Comparison of ENCODE assay signal across 1 cellular context in the genomic region with DNA sequence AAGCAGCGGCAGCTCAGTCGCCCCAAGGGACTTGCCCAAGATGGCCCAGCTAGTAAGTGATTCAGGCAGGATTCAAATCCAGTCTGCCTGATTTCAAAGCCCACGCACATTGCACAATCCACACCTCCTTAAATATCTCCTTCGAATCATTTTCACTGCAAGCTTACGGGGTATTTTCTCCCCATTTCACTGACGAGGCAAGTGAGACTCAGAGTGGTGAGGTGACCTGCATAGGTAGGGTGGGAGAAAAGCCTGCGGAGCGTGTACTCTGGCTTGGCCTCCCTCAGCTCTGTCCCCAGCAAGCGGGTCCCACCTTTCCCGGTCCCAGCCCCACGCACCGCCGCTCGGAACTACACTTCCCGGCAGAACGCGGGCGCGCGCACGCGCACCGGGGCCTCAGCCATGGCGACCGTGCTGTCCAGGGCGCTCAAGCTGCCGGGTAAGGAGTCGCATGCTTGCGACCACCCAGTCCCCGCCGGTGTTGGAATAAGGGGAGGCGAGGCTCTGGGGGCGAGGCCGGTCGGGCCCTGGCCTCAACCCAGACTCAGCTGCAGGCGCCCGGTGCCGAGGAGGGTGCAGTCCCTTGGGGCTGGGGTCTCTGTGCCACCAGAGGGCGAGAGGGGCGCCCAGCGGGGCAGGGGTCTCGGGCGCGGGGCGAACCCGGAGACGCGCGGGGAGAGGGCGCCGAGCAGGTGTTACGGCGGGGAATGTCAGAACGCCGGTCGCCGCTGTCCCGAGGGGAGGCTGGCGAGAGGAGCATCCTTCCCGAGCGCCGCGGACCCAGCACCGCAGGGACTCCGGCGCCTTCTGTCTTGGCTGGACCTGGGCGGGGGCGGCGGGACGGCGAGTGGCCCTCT.
TF ChIP-seq lines count a peak whose summit lies in the region.

A gene with protein sequence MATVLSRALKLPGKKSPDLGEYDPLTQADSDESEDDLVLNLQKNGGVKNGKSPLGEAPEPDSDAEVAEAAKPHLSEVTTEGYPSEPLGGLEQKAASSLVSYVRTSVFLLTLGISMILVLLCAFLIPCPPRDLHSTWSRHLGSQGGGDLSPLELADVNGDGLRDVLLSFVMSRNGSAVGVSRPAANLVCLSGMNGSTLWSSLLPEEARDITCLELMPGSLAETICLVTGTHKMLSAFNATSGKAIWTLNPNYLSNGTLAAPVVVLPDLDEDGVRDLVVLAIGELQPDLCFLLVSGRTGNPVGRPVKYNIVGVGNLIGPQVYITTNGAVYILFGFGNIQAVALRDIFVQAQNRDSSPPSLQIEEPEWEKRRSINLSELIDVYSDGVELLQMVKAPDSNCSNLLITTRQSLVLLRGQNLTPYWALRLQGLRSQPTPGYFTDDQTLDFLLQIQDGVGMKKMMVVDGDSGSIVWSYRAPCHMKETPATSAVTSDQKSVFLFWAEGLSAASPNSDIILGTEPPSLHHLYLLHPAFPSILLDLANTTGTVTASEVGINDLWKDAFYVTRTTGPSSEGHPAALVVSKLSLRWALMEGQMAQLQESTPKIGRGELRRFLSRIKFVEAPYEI (plus strand): TSS at position 380 of the 857 bp plus-strand sequence. CDS start 23 bp downstream, at position 403.

TF ChIP-seq in WTC11, 78 proteins besides CTCF, POLR2A, EP300 and RAD21 (continued from another document and continues in another):
- TF ChIP-seq, protein P1, sequence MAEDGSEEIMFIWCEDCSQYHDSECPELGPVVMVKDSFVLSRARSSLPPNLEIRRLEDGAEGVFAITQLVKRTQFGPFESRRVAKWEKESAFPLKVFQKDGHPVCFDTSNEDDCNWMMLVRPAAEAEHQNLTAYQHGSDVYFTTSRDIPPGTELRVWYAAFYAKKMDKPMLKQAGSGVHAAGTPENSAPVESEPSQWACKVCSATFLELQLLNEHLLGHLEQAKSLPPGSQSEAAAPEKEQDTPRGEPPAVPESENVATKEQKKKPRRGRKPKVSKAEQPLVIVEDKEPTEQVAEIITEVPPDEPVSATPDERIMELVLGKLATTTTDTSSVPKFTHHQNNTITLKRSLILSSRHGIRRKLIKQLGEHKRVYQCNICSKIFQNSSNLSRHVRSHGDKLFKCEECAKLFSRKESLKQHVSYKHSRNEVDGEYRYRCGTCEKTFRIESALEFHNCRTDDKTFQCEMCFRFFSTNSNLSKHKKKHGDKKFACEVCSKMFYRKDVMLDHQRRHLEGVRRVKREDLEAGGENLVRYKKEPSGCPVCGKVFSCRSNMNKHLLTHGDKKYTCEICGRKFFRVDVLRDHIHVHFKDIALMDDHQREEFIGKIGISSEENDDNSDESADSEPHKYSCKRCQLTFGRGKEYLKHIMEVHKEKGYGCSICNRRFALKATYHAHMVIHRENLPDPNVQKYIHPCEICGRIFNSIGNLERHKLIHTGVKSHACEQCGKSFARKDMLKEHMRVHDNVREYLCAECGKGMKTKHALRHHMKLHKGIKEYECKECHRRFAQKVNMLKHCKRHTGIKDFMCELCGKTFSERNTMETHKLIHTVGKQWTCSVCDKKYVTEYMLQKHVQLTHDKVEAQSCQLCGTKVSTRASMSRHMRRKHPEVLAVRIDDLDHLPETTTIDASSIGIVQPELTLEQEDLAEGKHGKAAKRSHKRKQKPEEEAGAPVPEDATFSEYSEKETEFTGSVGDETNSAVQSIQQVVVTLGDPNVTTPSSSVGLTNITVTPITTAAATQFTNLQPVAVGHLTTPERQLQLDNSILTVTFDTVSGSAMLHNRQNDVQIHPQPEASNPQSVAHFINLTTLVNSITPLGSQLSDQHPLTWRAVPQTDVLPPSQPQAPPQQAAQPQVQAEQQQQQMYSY (CRISPR knock-in tag; IDR thresholded peaks at IDR 0.05): no peak
- TF ChIP-seq FOXK1 (CRISPR knock-in tag; IDR thresholded peaks at IDR 0.05) (0 out of 2 replicates have a peak, but pooled peaks have one; percentile 11), ZBTB21 (CRISPR knock-in tag; IDR thresholded peaks at IDR 0.05; ENCODE audit: borderline replicate concordance) (peak; percentile 79; the same call in 1 of the 2 replicates), TCF7 (CRISPR knock-in tag; IDR thresholded peaks at IDR 0.05; ENCODE audit: low read depth) (no peak), OVOL2 (CRISPR knock-in tag; IDR thresholded peaks at IDR 0.05; ENCODE audit: borderline replicate concordance) (no peak), NR3C1 (CRISPR knock-in tag; conservative IDR thresholded peaks at IDR 0.05; ENCODE audit: low read depth) (no peak; the same call in 1 of the 2 replicates), TEAD1 (CRISPR knock-in tag; IDR thresholded peaks at IDR 0.05) (no peak; the same call in 1 of the 2 replicates), GRHL2 (CRISPR knock-in tag; IDR thresholded peaks at IDR 0.05; ENCODE audit: insufficient replicate concordance, severe bottlenecking) (no peak), ATF1 (CRISPR knock-in tag; IDR thresholded peaks at IDR 0.05) (0 out of 2 replicates have a peak, but pooled peaks have one; percentile 41), SMAD4 (CRISPR knock-in tag; IDR thresholded peaks at IDR 0.05) (no peak), MXD4 (CRISPR knock-in tag; IDR thresholded peaks at IDR 0.05; ENCODE audit: borderline replicate concordance) (no peak), NR1H2 (CRISPR knock-in tag; IDR thresholded peaks at IDR 0.05) (no peak)
- TF ChIP-seq, protein P2, sequence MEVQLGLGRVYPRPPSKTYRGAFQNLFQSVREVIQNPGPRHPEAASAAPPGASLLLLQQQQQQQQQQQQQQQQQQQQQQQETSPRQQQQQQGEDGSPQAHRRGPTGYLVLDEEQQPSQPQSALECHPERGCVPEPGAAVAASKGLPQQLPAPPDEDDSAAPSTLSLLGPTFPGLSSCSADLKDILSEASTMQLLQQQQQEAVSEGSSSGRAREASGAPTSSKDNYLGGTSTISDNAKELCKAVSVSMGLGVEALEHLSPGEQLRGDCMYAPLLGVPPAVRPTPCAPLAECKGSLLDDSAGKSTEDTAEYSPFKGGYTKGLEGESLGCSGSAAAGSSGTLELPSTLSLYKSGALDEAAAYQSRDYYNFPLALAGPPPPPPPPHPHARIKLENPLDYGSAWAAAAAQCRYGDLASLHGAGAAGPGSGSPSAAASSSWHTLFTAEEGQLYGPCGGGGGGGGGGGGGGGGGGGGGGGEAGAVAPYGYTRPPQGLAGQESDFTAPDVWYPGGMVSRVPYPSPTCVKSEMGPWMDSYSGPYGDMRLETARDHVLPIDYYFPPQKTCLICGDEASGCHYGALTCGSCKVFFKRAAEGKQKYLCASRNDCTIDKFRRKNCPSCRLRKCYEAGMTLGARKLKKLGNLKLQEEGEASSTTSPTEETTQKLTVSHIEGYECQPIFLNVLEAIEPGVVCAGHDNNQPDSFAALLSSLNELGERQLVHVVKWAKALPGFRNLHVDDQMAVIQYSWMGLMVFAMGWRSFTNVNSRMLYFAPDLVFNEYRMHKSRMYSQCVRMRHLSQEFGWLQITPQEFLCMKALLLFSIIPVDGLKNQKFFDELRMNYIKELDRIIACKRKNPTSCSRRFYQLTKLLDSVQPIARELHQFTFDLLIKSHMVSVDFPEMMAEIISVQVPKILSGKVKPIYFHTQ (CRISPR knock-in tag; IDR thresholded peaks at IDR 0.05): no peak
- TF ChIP-seq, protein P3, sequence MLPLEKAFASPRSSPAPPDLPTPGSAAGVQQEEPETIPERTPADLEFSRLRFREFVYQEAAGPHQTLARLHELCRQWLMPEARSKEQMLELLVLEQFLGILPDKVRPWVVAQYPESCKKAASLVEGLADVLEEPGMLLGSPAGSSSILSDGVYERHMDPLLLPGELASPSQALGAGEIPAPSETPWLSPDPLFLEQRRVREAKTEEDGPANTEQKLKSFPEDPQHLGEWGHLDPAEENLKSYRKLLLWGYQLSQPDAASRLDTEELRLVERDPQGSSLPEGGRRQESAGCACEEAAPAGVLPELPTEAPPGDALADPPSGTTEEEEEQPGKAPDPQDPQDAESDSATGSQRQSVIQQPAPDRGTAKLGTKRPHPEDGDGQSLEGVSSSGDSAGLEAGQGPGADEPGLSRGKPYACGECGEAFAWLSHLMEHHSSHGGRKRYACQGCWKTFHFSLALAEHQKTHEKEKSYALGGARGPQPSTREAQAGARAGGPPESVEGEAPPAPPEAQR (CRISPR knock-in tag; IDR thresholded peaks at IDR 0.05): no peak
- TF ChIP-seq, protein P4, sequence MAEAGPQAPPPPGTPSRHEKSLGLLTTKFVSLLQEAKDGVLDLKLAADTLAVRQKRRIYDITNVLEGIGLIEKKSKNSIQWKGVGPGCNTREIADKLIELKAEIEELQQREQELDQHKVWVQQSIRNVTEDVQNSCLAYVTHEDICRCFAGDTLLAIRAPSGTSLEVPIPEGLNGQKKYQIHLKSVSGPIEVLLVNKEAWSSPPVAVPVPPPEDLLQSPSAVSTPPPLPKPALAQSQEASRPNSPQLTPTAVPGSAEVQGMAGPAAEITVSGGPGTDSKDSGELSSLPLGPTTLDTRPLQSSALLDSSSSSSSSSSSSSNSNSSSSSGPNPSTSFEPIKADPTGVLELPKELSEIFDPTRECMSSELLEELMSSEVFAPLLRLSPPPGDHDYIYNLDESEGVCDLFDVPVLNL (CRISPR knock-in tag; IDR thresholded peaks at IDR 0.05; ENCODE audit: borderline replicate concordance, low read depth): no peak
- TF ChIP-seq, protein P5, sequence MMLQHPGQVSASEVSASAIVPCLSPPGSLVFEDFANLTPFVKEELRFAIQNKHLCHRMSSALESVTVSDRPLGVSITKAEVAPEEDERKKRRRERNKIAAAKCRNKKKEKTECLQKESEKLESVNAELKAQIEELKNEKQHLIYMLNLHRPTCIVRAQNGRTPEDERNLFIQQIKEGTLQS (CRISPR knock-in tag; conservative IDR thresholded peaks at IDR 0.05): no peak
- TF ChIP-seq, protein P6, sequence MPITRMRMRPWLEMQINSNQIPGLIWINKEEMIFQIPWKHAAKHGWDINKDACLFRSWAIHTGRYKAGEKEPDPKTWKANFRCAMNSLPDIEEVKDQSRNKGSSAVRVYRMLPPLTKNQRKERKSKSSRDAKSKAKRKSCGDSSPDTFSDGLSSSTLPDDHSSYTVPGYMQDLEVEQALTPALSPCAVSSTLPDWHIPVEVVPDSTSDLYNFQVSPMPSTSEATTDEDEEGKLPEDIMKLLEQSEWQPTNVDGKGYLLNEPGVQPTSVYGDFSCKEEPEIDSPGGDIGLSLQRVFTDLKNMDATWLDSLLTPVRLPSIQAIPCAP (CRISPR knock-in tag; IDR thresholded peaks at IDR 0.05): no peak
- TF ChIP-seq, protein P7, sequence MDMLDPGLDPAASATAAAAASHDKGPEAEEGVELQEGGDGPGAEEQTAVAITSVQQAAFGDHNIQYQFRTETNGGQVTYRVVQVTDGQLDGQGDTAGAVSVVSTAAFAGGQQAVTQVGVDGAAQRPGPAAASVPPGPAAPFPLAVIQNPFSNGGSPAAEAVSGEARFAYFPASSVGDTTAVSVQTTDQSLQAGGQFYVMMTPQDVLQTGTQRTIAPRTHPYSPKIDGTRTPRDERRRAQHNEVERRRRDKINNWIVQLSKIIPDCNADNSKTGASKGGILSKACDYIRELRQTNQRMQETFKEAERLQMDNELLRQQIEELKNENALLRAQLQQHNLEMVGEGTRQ (CRISPR knock-in tag; IDR thresholded peaks at IDR 0.05): peak; percentile 34; the same call in 1 of the 2 replicates
- TF ChIP-seq, protein P8, sequence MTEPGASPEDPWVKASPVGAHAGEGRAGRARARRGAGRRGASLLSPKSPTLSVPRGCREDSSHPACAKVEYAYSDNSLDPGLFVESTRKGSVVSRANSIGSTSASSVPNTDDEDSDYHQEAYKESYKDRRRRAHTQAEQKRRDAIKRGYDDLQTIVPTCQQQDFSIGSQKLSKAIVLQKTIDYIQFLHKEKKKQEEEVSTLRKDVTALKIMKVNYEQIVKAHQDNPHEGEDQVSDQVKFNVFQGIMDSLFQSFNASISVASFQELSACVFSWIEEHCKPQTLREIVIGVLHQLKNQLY (CRISPR knock-in tag; IDR thresholded peaks at IDR 0.05): no peak
- TF ChIP-seq, protein P9, sequence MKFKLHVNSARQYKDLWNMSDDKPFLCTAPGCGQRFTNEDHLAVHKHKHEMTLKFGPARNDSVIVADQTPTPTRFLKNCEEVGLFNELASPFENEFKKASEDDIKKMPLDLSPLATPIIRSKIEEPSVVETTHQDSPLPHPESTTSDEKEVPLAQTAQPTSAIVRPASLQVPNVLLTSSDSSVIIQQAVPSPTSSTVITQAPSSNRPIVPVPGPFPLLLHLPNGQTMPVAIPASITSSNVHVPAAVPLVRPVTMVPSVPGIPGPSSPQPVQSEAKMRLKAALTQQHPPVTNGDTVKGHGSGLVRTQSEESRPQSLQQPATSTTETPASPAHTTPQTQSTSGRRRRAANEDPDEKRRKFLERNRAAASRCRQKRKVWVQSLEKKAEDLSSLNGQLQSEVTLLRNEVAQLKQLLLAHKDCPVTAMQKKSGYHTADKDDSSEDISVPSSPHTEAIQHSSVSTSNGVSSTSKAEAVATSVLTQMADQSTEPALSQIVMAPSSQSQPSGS (CRISPR knock-in tag; IDR thresholded peaks at IDR 0.05; ENCODE audit: borderline replicate concordance, low read depth): no peak
- TF ChIP-seq, protein P10, sequence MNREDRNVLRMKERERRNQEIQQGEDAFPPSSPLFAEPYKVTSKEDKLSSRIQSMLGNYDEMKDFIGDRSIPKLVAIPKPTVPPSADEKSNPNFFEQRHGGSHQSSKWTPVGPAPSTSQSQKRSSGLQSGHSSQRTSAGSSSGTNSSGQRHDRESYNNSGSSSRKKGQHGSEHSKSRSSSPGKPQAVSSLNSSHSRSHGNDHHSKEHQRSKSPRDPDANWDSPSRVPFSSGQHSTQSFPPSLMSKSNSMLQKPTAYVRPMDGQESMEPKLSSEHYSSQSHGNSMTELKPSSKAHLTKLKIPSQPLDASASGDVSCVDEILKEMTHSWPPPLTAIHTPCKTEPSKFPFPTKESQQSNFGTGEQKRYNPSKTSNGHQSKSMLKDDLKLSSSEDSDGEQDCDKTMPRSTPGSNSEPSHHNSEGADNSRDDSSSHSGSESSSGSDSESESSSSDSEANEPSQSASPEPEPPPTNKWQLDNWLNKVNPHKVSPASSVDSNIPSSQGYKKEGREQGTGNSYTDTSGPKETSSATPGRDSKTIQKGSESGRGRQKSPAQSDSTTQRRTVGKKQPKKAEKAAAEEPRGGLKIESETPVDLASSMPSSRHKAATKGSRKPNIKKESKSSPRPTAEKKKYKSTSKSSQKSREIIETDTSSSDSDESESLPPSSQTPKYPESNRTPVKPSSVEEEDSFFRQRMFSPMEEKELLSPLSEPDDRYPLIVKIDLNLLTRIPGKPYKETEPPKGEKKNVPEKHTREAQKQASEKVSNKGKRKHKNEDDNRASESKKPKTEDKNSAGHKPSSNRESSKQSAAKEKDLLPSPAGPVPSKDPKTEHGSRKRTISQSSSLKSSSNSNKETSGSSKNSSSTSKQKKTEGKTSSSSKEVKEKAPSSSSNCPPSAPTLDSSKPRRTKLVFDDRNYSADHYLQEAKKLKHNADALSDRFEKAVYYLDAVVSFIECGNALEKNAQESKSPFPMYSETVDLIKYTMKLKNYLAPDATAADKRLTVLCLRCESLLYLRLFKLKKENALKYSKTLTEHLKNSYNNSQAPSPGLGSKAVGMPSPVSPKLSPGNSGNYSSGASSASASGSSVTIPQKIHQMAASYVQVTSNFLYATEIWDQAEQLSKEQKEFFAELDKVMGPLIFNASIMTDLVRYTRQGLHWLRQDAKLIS (CRISPR knock-in tag; IDR thresholded peaks at IDR 0.05; ENCODE audit: borderline replicate concordance): 0 out of 2 replicates have a peak, but pooled peaks have one; percentile 26
